11 cellular contexts compared by ENCODE assay signal in the genomic region with DNA sequence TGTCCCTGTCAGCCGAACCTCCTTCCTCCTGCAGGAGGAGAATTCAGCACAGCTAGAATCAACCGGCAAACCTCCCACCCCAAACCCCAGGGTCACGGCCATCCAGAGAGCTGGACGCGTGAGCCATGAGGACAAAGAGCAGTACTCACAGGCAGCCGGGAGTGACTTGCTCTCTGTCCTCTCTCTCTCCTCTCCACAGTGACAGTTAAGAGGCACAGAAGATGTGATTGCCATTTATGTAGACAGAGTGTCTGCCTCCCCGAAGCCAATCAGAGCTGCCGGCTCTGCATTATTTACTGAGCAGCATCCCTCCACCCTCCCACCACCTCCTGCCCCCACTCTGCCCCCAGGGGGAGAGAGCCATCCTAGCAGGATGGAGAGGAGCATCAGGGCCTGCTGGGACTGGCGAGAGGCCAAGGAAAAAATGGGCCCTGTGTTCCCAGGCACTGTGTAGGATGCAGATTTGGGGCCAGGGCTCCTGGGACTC.
DNase-seq lines count a peak whose midpoint lies in the region; ATAC-seq lines count a peak whose summit lies in the region.
"Had no signal": no experiment of that assay in that cellular context is flagged by ENCODE, and none has a peak within 500 bp of the region (broad histone marks: within the 10 kb centered on the region; RNA-seq: fewer than 3 reads in every experiment).

No MANE protein-coding gene starts in this region.

- H3K4me1 ChIP-seq in endocrine pancreas (ENCODE audit: control insufficient read depth, insufficient read depth, low read length) = peaks cover 21% of the 10 kb centered on the region
- H3K4me1 ChIP-seq: thyroid gland had no signal

- H3K4me3 ChIP-seq in endocrine pancreas (ENCODE audit: control insufficient read depth, insufficient read depth, low read length) = peak overlapping the region; percentile 33
- H3K4me3 ChIP-seq: GM12878, SK-N-MC, thyroid gland had no signal

- ATAC-seq in stimulated activated effector memory CD8-positive, alpha-beta T cell treated with anti-CD3 and anti-CD28 coated beads, Interleukin-12 subunit alpha, Interleukin-12 subunit beta, amount 100 ng/mL, for 72 hours = peak; percentile 8
- no peak for ATAC-seq in HG03159 (IDR thresholded peaks at IDR 0.05; ENCODE audit: unreplicated experiment)
- no peak for ATAC-seq in HG03354 (IDR thresholded peaks at IDR 0.05; ENCODE audit: poor library complexity, severe bottlenecking, unreplicated experiment)
- ATAC-seq: GM12878 had no signal

- peak; percentile 94 for DNase-seq in NCI-H146 treated with DMSO at 0.1 percent for 48 hours (lab: John Stamatoyannopoulos, UW; ENCODE audit: unreplicated experiment)
- DNase-seq in NCI-H345 treated with DMSO at 0.1 percent for 48 hours (lab: John Stamatoyannopoulos, UW; ENCODE audit: unreplicated experiment) = peak; percentile 92
- DNase-seq in stimulated activated effector memory CD8-positive, alpha-beta T cell treated with anti-CD3 and anti-CD28 coated beads, Interleukin-12 subunit alpha, Interleukin-12 subunit beta, amount 100 ng/mL, for 72 hours (ENCODE audit: low spot score in 2 of 2) = no peak
- no peak for DNase-seq in HuH-7.5 (ENCODE audit: low spot score)
- DNase-seq: H7, thyroid gland had no signal

- H3K9me3 ChIP-seq in endocrine pancreas (ENCODE audit: control insufficient read depth, low read length) = no peaks in the 10 kb centered on the region
- H3K9me3 ChIP-seq: thyroid gland had no signal

- no peak overlapping the region for H3K27ac Mint-ChIP-seq in stimulated activated effector memory CD8-positive, alpha-beta T cell treated with anti-CD3 and anti-CD28 coated beads, Interleukin-12 subunit alpha, Interleukin-12 subunit beta, amount 100 ng/mL, for 72 hours

- no peaks in the 10 kb centered on the region for H3K4me1 Mint-ChIP-seq in stimulated activated effector memory CD8-positive, alpha-beta T cell treated with anti-CD3 and anti-CD28 coated beads, Interleukin-12 subunit alpha, Interleukin-12 subunit beta, amount 100 ng/mL, for 72 hours

- no peaks in the 10 kb centered on the region for H3K27me3 ChIP-seq in endocrine pancreas (ENCODE audit: control insufficient read depth, insufficient read depth, low read length)
- H3K27me3 ChIP-seq: thyroid gland had no signal

- H3K36me3 Mint-ChIP-seq in stimulated activated effector memory CD8-positive, alpha-beta T cell treated with anti-CD3 and anti-CD28 coated beads, Interleukin-12 subunit alpha, Interleukin-12 subunit beta, amount 100 ng/mL, for 72 hours = no peaks in the 10 kb centered on the region

- no peaks in the 10 kb centered on the region for H3K36me3 ChIP-seq in endocrine pancreas (ENCODE audit: control insufficient read depth, insufficient read depth, low read length)
- H3K36me3 ChIP-seq: thyroid gland had no signal

- no peak overlapping the region for H3K4me3 Mint-ChIP-seq in stimulated activated effector memory CD8-positive, alpha-beta T cell treated with anti-CD3 and anti-CD28 coated beads, Interleukin-12 subunit alpha, Interleukin-12 subunit beta, amount 100 ng/mL, for 72 hours

- H3K9ac ChIP-seq in endocrine pancreas (ENCODE audit: control insufficient read depth, insufficient read depth, low read length) = no peak overlapping the region

- H3K9me3 Mint-ChIP-seq in stimulated activated effector memory CD8-positive, alpha-beta T cell treated with anti-CD3 and anti-CD28 coated beads, Interleukin-12 subunit alpha, Interleukin-12 subunit beta, amount 100 ng/mL, for 72 hours = no peaks in the 10 kb centered on the region

Comparison
In these comparisons a context has a peak if more than half of its experiments do, and no peak if none do; other contexts are left out.
1. DNase-seq: peak in NCI-H146 treated with DMSO at 0.1 percent for 48 hours (single experiment) and NCI-H345 treated with DMSO at 0.1 percent for 48 hours (single experiment); none in stimulated activated effector memory CD8-positive, alpha-beta T cell treated with anti-CD3 and anti-CD28 coated beads, Interleukin-12 subunit alpha, Interleukin-12 subunit beta, amount 100 ng/mL, for 72 hours (0 of 2) and HuH-7.5 (single experiment).